ENCODE assay signal across 7 cellular contexts in genomic region chr5:122999947-123000563, GRCh38. TPM values are rescaled to one million over a fixed set of nuclear protein-coding genes. Genes with fewer than 3 reads are reported as not detected.
A peak's percentile ranks its signal among the peaks of the same experiment; 100 is the strongest.
DNase-seq lines count a peak whose midpoint lies in the region; ATAC-seq and TF ChIP-seq lines count a peak whose summit lies in the region.

No MANE protein-coding gene starts in this region.

- peak; percentile 52 for DNase-seq in GM10266 (ENCODE audit: extremely low spot score)
- DNase-seq in T-helper 17 cell, result no peak
- peak; percentile 8 for DNase-seq in fibroblast of the conjunctiva (ENCODE audit: low read depth)
- peak; percentile 12 to 21 for DNase-seq in stimulated activated CD4-positive, alpha-beta T cell treated with anti-CD3 and anti-CD28 coated beads, Interleukin-2, amount 100 ng/mL, for 48 hours
- DNase-seq in vagina (ENCODE audit: extremely low spot score in 2 of 2), result no peak

- H3K4me3 ChIP-seq in vagina, result no peak overlapping the region

- H3K27ac Mint-ChIP-seq in T-helper 17 cell, result peak overlapping the region; percentile 47

- peak; percentile 69 for TF ChIP-seq CTCF in GM10266 (IDR thresholded peaks at IDR 0.05; ENCODE audit: control insufficient read depth, insufficient read depth, low read depth, missing control alignments)
- peak in 1 of 3 experiments; percentile 14 for TF ChIP-seq CTCF in vagina (IDR thresholded peaks at IDR 0.05)

- H3K36me3 Mint-ChIP-seq in T-helper 17 cell (ENCODE audit: low read depth), result peaks cover 9% of the 10 kb centered on the region

- ATAC-seq in GM19438 (IDR thresholded peaks at IDR 0.05; ENCODE audit: low read depth, unreplicated experiment) (peak; percentile 97), HG03196 (IDR thresholded peaks at IDR 0.05; ENCODE audit: unreplicated experiment) (peak; percentile 96), T-helper 17 cell (no peak)

- no peaks in the 10 kb centered on the region for H3K4me1 ChIP-seq in vagina

- intact Hi-C loops in vagina (cut with DNase I), result no loop called here

- H3K27me3 ChIP-seq in vagina, result no peaks in the 10 kb centered on the region

- no peak for TF ChIP-seq POLR2A in vagina (IDR thresholded peaks at IDR 0.05)

- no peak overlapping the region for H3K27ac ChIP-seq in vagina

- H3K9me3 ChIP-seq in T-helper 17 cell (ENCODE audit: control insufficient read depth, low read length, poor library complexity, severe bottlenecking), result no peaks in the 10 kb centered on the region
- H3K9me3 ChIP-seq in vagina, result no peaks in the 10 kb centered on the region

- H3K36me3 ChIP-seq in vagina, result no peaks in the 10 kb centered on the region

- no peaks in the 10 kb centered on the region for H3K27me3 Mint-ChIP-seq in T-helper 17 cell

- peaks cover 1% of the 10 kb centered on the region for H3K4me1 Mint-ChIP-seq in T-helper 17 cell

- H3K4me3 Mint-ChIP-seq in T-helper 17 cell, result no peak overlapping the region

RNA-seq across cellular contexts. Expression of gene PPIC, which starts 36.5 kb away (rescaled TPM):
- total RNA-seq in T-helper 17 cell, result not detected
- 21.6 TPM for total RNA-seq in vagina

Comparison
In these comparisons a context has a peak if more than half of its experiments do, and no peak if none do; other contexts are left out.
1. DNase-seq: peak in GM10266 (single experiment), fibroblast of the conjunctiva (single experiment) and stimulated activated CD4-positive, alpha-beta T cell treated with anti-CD3 and anti-CD28 coated beads, Interleukin-2, amount 100 ng/mL, for 48 hours (2 of 2); none in T-helper 17 cell (0 of 3) and vagina (0 of 2).
2. RNA of gene PPIC, which starts 36.5 kb away (total RNA-seq): 21.6 TPM in vagina (single experiment); not detected in T-helper 17 cell; every median in the first group is over 10 times any median in the second.